19 cellular contexts compared by ENCODE assay signal in the genomic region with DNA sequence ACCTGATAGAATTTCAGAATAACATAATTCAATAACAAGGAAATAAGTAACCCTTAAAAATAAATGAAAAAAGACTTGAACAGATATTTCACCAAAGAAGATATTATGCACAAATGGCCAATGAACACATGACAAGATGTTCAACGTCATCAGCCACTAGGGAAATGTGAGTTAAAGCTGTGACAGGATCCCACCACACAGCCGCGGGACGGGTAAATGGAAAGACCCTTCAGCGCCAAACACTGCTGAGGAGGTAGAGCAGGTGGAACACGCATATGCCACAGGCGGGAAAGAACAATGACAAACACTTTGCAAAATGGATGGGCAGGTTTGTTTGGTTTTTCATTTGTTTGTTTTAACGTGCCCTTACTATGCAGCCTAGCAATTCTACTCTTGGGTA.
DNase-seq lines count a peak whose midpoint lies in the region; ATAC-seq lines count a peak whose summit lies in the region.
"Had no signal": no experiment of that assay in that cellular context is flagged by ENCODE, and none has a peak within 500 bp of the region (broad histone marks: within the 10 kb centered on the region; RNA-seq: fewer than 3 reads in every experiment).

No MANE protein-coding gene starts in this region.

- peak; percentile 24 for DNase-seq in NCI-H1436 (lab: John Stamatoyannopoulos, UW)
- no peak for DNase-seq in NCI-H1436 treated with DMSO at 0.1 percent for 48 hours (lab: John Stamatoyannopoulos, UW)
- DNase-seq in DMS153 (lab: John Stamatoyannopoulos, UW): peak; percentile 19
- peak; percentile 79 for DNase-seq in NCI-H1417 treated with DMSO at 0.1 percent for 48 hours (lab: John Stamatoyannopoulos, UW)
- DNase-seq in NCI-H748 treated with DMSO at 0.1 percent for 48 hours (lab: John Stamatoyannopoulos, UW): peak; percentile 91
- no peak for DNase-seq in retina
- DNase-seq in 8988T: no peak
- DNase-seq: AML-193, C1 segment of cervical spinal cord, H7, KBM-7, MM.1S, NCI-H1048, NCI-H1694 treated with DMSO at 0.1 percent for 48 hours, NCI-H226, NCI-H524 treated with DMSO at 0.1 percent for 48 hours, SIG-M5, T-helper 1 cell had no signal

- ATAC-seq in GM21786 (IDR thresholded peaks at IDR 0.05; ENCODE audit: unreplicated experiment): no peak

Comparison
In these comparisons a context has a peak if more than half of its experiments do, and no peak if none do; other contexts are left out.
1. DNase-seq: peak in NCI-H1436 (single experiment), DMS153 (single experiment), NCI-H1417 treated with DMSO at 0.1 percent for 48 hours (single experiment) and NCI-H748 treated with DMSO at 0.1 percent for 48 hours (single experiment); none in NCI-H1436 treated with DMSO at 0.1 percent for 48 hours (single experiment), retina (single experiment) and 8988T (single experiment).